ENCODE assay signal across 26 cellular contexts in the genomic region with DNA sequence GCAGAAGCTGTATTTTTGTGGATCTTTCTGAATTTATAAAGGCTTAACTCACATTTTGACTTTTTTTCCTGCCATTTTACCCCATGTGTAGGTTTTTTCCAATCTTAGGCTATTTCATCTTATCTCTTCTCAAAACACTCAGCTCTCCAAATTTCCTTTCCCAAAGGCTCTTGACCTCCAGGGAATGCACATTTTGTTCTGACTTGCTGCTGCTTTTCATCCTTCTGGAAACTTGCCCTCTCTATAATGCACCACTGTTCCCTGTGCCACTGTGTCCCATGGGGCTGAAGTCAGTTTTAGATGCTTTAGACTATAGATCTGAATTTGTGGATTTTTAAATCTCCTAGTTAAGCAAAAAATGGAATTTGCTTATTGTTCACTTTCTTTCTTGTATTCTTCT. TPM values are rescaled to one million over a fixed set of nuclear protein-coding genes. Genes with fewer than 3 reads are reported as not detected.
"Had no signal": no experiment of that assay in that cellular context is flagged by ENCODE, and none has a peak within 500 bp of the region (broad histone marks: within the 10 kb centered on the region; RNA-seq: fewer than 3 reads in every experiment).

No MANE protein-coding gene starts in this region.

- H3K27ac Mint-ChIP-seq: activated CD4-positive, alpha-beta memory T cell treated with anti-CD3 and anti-CD28 coated beads, Interleukin-2, amount 10 ng/mL, durations not matched to agents 7 days and 5 days; activated CD4-positive, alpha-beta T cell treated with anti-CD3 and anti-CD28 coated beads for 36 hours; activated naive CD4-positive, alpha-beta T cell treated with anti-CD3 and anti-CD28 coated beads, Interleukin-2, amount 10 ng/mL, durations not matched to agents 7 days and 5 days; activated naive CD8-positive, alpha-beta T cell treated with anti-CD3 and anti-CD28 coated beads for 36 hours; activated T-helper 17 cell treated with anti-CD3 and anti-CD28 coated beads, Interleukin-2, amount 50 U/mL, for 72 hours had no signal

- H3K36me3 Mint-ChIP-seq: activated naive CD4-positive, alpha-beta T cell treated with anti-CD3 and anti-CD28 coated beads, Interleukin-2, amount 10 ng/mL, durations not matched to agents 7 days and 5 days; activated naive CD8-positive, alpha-beta T cell treated with anti-CD3 and anti-CD28 coated beads for 36 hours had no signal

- H3K9ac ChIP-seq: SK-N-SH had no signal

- H3K27ac ChIP-seq: VCaP had no signal

- H3K4me1 Mint-ChIP-seq: activated CD4-positive, alpha-beta memory T cell treated with anti-CD3 and anti-CD28 coated beads, Interleukin-2, amount 10 ng/mL, durations not matched to agents 7 days and 5 days; activated CD4-positive, alpha-beta T cell treated with anti-CD3 and anti-CD28 coated beads for 36 hours; activated naive CD4-positive, alpha-beta T cell treated with anti-CD3 and anti-CD28 coated beads, Interleukin-2, amount 10 ng/mL, durations not matched to agents 7 days and 5 days; activated naive CD8-positive, alpha-beta T cell treated with anti-CD3 and anti-CD28 coated beads for 36 hours; activated T-helper 17 cell treated with anti-CD3 and anti-CD28 coated beads, Interleukin-2, amount 50 U/mL, for 72 hours had no signal

- H3K4me3 Mint-ChIP-seq: activated CD4-positive, alpha-beta memory T cell treated with anti-CD3 and anti-CD28 coated beads, Interleukin-2, amount 10 ng/mL, durations not matched to agents 7 days and 5 days; activated CD4-positive, alpha-beta T cell treated with anti-CD3 and anti-CD28 coated beads for 36 hours; activated naive CD4-positive, alpha-beta T cell treated with anti-CD3 and anti-CD28 coated beads, Interleukin-2, amount 10 ng/mL, durations not matched to agents 7 days and 5 days; activated naive CD8-positive, alpha-beta T cell treated with anti-CD3 and anti-CD28 coated beads for 36 hours; activated T-helper 17 cell treated with anti-CD3 and anti-CD28 coated beads, Interleukin-2, amount 50 U/mL, for 72 hours had no signal

- H3K27me3 Mint-ChIP-seq: activated CD4-positive, alpha-beta memory T cell treated with anti-CD3 and anti-CD28 coated beads, Interleukin-2, amount 10 ng/mL, durations not matched to agents 7 days and 5 days; activated naive CD4-positive, alpha-beta T cell treated with anti-CD3 and anti-CD28 coated beads, Interleukin-2, amount 10 ng/mL, durations not matched to agents 7 days and 5 days; activated T-helper 17 cell treated with anti-CD3 and anti-CD28 coated beads, Interleukin-2, amount 50 U/mL, for 72 hours had no signal

- H3K9me3 ChIP-seq: SK-N-SH had no signal

- H3K9me2 ChIP-seq: SK-N-SH had no signal

- ATAC-seq: activated CD4-positive, alpha-beta T cell treated with anti-CD3 and anti-CD28 coated beads for 36 hours; activated T-helper 17 cell treated with anti-CD3 and anti-CD28 coated beads, Interleukin-2, amount 50 U/mL, for 72 hours; PC-3 had no signal

- DNase-seq: activated CD4-positive, alpha-beta memory T cell treated with anti-CD3 and anti-CD28 coated beads, Interleukin-2, amount 10 ng/mL, durations not matched to agents 7 days and 5 days; activated CD4-positive, alpha-beta T cell treated with anti-CD3 and anti-CD28 coated beads for 36 hours; activated CD4-positive, alpha-beta T cell treated with anti-CD3 and anti-CD28 coated beads, Interleukin-2, amount 50 U/mL, for 1 hour; activated gamma-delta T cell treated with Interleukin-2 at 50 U/mL for 16 hours; activated naive CD4-positive, alpha-beta T cell treated with anti-CD3 and anti-CD28 coated beads, Interleukin-2, amount 10 ng/mL, durations not matched to agents 7 days and 5 days; activated naive CD8-positive, alpha-beta T cell treated with anti-CD3 and anti-CD28 coated beads for 36 hours; activated T-cell treated with anti-CD3 and anti-CD28 coated beads for 4 hours; activated T-cell treated with anti-CD3 and anti-CD28 coated beads, Interleukin-2, amount 50 U/mL, for 48 hours; caudate nucleus; KG1; NCI-H1048; NCI-H146; NCI-H187 treated with DMSO at 0.1 percent for 48 hours; NCI-H2081 treated with DMSO at 0.1 percent for 48 hours; NCI-H446; NCI-H524; PC-3; SK-N-SH; T-helper 1 cell had no signal

- H3K4me2 ChIP-seq: SK-N-SH had no signal

RNA-seq across cellular contexts. Expression of a gene that starts 9.1 kb away (rescaled TPM):
- total RNA-seq: activated CD4-positive, alpha-beta memory T cell treated with anti-CD3 and anti-CD28 coated beads, Interleukin-2, amount 10 ng/mL, durations not matched to agents 7 days and 5 days; activated CD4-positive, alpha-beta T cell treated with anti-CD3 and anti-CD28 coated beads for 36 hours; activated CD8-positive, alpha-beta memory T cell treated with anti-CD3 and anti-CD28 coated beads for 36 hours; activated naive CD8-positive, alpha-beta T cell treated with anti-CD3 and anti-CD28 coated beads for 36 hours; activated T-helper 17 cell treated with anti-CD3 and anti-CD28 coated beads, Interleukin-2, amount 50 U/mL, for 72 hours; LHCN-M2; M059J; PC-3; T-helper 2 cell treated with Interferon-gamma antibody and Interleukin-4, amounts not matched to agents 100 ng/mL and 5 ng/mL, for 36 hours had no signal
- polyA plus RNA-seq: adipose tissue, SK-N-SH had no signal
